In the genomic region with DNA sequence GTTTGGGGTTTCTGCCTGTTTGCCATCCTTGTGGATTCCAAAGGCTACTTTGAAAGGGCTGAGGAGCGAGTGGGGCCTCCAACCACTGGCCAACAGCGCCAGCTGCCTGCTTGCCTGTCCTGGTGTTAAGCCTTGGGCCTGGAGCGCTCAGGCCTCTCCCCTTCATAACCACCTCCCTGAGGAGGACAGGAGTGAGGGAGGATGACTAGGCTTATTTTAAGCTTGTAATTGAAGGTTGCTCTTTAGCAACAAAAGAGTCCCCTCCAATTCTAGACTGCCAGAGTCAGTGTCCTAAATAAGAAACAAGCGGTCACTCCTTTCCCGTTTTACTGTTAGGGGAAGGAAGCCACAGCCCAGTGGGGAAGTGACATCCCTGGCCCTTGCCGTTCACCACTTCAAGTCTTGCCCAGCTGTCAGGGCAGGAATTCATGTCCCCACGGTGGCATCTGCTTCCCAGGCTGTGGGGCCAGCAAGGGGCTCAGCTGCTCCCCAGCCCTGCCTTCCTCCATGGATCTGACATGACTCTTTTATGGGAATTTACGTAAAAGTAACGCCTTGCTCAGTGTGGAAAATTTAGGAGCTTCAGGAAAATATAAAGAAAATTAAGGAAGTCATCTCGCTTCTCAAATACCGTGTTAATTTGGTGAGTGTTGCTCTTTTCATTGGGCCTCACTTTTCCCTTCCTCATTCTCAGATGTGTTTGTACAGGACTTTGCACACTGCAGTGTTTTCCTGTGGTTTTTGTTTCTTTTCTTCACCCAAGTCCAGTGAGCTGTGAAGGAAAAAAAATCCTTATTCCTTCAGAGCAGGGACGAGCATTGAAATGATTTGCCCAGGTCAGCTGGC, we compare ENCODE assay signal across 1 cellular context.
TF ChIP-seq lines count a peak whose summit lies in the region.

No MANE protein-coding gene starts in this region.

TF ChIP-seq in K562, 482 proteins besides CTCF, POLR2A, EP300 and RAD21 (continued from another document and continues in another):
- TF ChIP-seq, protein P1, sequence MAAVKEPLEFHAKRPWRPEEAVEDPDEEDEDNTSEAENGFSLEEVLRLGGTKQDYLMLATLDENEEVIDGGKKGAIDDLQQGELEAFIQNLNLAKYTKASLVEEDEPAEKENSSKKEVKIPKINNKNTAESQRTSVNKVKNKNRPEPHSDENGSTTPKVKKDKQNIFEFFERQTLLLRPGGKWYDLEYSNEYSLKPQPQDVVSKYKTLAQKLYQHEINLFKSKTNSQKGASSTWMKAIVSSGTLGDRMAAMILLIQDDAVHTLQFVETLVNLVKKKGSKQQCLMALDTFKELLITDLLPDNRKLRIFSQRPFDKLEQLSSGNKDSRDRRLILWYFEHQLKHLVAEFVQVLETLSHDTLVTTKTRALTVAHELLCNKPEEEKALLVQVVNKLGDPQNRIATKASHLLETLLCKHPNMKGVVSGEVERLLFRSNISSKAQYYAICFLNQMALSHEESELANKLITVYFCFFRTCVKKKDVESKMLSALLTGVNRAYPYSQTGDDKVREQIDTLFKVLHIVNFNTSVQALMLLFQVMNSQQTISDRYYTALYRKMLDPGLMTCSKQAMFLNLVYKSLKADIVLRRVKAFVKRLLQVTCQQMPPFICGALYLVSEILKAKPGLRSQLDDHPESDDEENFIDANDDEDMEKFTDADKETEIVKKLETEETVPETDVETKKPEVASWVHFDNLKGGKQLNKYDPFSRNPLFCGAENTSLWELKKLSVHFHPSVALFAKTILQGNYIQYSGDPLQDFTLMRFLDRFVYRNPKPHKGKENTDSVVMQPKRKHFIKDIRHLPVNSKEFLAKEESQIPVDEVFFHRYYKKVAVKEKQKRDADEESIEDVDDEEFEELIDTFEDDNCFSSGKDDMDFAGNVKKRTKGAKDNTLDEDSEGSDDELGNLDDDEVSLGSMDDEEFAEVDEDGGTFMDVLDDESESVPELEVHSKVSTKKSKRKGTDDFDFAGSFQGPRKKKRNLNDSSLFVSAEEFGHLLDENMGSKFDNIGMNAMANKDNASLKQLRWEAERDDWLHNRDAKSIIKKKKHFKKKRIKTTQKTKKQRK (IDR thresholded peaks at IDR 0.05; ENCODE audit: borderline replicate concordance, low read depth, low read length) = no peak
- TF ChIP-seq MTF1 (CRISPR knock-in tag; IDR thresholded peaks at IDR 0.05; ENCODE audit: borderline replicate concordance) = no peak
- TF ChIP-seq MEF2D (tag; conservative IDR thresholded peaks at IDR 0.05; ENCODE audit: low read depth) = 0 out of 2 replicates have a peak, but pooled peaks have one; percentile 27
- TF ChIP-seq, protein P2, sequence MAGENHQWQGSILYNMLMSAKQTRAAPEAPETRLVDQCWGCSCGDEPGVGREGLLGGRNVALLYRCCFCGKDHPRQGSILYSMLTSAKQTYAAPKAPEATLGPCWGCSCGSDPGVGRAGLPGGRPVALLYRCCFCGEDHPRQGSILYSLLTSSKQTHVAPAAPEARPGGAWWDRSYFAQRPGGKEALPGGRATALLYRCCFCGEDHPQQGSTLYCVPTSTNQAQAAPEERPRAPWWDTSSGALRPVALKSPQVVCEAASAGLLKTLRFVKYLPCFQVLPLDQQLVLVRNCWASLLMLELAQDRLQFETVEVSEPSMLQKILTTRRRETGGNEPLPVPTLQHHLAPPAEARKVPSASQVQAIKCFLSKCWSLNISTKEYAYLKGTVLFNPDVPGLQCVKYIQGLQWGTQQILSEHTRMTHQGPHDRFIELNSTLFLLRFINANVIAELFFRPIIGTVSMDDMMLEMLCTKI (IDR thresholded peaks at IDR 0.05; ENCODE audit: partially characterized antibody) = no peak
- no peak for TF ChIP-seq SMAD1 (IDR thresholded peaks at IDR 0.05; ENCODE audit: low read depth, low read length, partially characterized antibody)
- no peak for TF ChIP-seq ETS2 (tag; IDR thresholded peaks at IDR 0.05; ENCODE audit: borderline replicate concordance, poor library complexity, severe bottlenecking)
- no peak for TF ChIP-seq KAT7 (CRISPR knock-in tag; IDR thresholded peaks at IDR 0.05; ENCODE audit: borderline replicate concordance)
- TF ChIP-seq CREBBP (IDR thresholded peaks at IDR 0.05; ENCODE audit: low read depth, low read length) = no peak
- peak; percentile 89 for TF ChIP-seq C11orf30 (IDR thresholded peaks at IDR 0.05; ENCODE audit: low read depth)
- TF ChIP-seq, protein P3, sequence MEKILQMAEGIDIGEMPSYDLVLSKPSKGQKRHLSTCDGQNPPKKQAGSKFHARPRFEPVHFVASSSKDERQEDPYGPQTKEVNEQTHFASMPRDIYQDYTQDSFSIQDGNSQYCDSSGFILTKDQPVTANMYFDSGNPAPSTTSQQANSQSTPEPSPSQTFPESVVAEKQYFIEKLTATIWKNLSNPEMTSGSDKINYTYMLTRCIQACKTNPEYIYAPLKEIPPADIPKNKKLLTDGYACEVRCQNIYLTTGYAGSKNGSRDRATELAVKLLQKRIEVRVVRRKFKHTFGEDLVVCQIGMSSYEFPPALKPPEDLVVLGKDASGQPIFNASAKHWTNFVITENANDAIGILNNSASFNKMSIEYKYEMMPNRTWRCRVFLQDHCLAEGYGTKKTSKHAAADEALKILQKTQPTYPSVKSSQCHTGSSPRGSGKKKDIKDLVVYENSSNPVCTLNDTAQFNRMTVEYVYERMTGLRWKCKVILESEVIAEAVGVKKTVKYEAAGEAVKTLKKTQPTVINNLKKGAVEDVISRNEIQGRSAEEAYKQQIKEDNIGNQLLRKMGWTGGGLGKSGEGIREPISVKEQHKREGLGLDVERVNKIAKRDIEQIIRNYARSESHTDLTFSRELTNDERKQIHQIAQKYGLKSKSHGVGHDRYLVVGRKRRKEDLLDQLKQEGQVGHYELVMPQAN (IDR thresholded peaks at IDR 0.05; ENCODE audit: borderline replicate concordance) = no peak
- TF ChIP-seq, protein P4, sequence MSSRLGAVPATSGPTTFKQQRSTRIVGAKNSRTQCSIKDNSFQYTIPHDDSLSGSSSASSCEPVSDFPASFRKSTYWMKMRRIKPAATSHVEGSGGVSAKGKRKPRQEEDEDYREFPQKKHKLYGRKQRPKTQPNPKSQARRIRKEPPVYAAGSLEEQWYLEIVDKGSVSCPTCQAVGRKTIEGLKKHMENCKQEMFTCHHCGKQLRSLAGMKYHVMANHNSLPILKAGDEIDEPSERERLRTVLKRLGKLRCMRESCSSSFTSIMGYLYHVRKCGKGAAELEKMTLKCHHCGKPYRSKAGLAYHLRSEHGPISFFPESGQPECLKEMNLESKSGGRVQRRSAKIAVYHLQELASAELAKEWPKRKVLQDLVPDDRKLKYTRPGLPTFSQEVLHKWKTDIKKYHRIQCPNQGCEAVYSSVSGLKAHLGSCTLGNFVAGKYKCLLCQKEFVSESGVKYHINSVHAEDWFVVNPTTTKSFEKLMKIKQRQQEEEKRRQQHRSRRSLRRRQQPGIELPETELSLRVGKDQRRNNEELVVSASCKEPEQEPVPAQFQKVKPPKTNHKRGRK (tag; IDR thresholded peaks at IDR 0.05) = no peak
- no peak for TF ChIP-seq ZFPM2 (CRISPR knock-in tag; IDR thresholded peaks at IDR 0.05)
- no peak for TF ChIP-seq FOS (IDR thresholded peaks at IDR 0.05; ENCODE audit: extremely low read depth, insufficient read length)
- no peak for TF ChIP-seq ZNF644 (tag; IDR thresholded peaks at IDR 0.05; ENCODE audit: low read depth)
- TF ChIP-seq MEIS2 (IDR thresholded peaks at IDR 0.05; ENCODE audit: partially characterized antibody) = no peak
- TF ChIP-seq, protein P5, sequence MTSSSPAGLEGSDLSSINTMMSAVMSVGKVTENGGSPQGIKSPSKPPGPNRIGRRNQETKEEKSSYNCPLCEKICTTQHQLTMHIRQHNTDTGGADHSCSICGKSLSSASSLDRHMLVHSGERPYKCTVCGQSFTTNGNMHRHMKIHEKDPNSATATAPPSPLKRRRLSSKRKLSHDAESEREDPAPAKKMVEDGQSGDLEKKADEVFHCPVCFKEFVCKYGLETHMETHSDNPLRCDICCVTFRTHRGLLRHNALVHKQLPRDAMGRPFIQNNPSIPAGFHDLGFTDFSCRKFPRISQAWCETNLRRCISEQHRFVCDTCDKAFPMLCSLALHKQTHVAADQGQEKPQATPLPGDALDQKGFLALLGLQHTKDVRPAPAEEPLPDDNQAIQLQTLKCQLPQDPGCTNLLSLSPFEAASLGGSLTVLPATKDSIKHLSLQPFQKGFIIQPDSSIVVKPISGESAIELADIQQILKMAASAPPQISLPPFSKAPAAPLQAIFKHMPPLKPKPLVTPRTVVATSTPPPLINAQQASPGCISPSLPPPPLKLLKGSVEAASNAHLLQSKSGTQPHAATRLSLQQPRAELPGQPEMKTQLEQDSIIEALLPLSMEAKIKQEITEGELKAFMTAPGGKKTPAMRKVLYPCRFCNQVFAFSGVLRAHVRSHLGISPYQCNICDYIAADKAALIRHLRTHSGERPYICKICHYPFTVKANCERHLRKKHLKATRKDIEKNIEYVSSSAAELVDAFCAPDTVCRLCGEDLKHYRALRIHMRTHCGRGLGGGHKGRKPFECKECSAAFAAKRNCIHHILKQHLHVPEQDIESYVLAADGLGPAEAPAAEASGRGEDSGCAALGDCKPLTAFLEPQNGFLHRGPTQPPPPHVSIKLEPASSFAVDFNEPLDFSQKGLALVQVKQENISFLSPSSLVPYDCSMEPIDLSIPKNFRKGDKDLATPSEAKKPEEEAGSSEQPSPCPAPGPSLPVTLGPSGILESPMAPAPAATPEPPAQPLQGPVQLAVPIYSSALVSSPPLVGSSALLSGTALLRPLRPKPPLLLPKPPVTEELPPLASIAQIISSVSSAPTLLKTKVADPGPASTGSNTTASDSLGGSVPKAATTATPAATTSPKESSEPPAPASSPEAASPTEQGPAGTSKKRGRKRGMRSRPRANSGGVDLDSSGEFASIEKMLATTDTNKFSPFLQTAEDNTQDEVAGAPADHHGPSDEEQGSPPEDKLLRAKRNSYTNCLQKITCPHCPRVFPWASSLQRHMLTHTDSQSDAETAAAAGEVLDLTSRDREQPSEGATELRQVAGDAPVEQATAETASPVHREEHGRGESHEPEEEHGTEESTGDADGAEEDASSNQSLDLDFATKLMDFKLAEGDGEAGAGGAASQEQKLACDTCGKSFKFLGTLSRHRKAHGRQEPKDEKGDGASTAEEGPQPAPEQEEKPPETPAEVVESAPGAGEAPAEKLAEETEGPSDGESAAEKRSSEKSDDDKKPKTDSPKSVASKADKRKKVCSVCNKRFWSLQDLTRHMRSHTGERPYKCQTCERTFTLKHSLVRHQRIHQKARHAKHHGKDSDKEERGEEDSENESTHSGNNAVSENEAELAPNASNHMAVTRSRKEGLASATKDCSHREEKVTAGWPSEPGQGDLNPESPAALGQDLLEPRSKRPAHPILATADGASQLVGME (CRISPR knock-in tag; IDR thresholded peaks at IDR 0.05) = no peak
- TF ChIP-seq, protein P6, sequence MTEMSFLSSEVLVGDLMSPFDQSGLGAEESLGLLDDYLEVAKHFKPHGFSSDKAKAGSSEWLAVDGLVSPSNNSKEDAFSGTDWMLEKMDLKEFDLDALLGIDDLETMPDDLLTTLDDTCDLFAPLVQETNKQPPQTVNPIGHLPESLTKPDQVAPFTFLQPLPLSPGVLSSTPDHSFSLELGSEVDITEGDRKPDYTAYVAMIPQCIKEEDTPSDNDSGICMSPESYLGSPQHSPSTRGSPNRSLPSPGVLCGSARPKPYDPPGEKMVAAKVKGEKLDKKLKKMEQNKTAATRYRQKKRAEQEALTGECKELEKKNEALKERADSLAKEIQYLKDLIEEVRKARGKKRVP (CRISPR knock-in tag; IDR thresholded peaks at IDR 0.05) = no peak
- TF ChIP-seq RBM39 (optimal IDR thresholded peaks at IDR 0.05; ENCODE audit: low read depth, low read length) = no peak
- no peak for TF ChIP-seq JUNB (CRISPR knock-in tag; conservative IDR thresholded peaks at IDR 0.05)
- no peak for TF ChIP-seq ZNF584 (CRISPR knock-in tag; IDR thresholded peaks at IDR 0.05; ENCODE audit: low read depth)
- TF ChIP-seq, protein P7, sequence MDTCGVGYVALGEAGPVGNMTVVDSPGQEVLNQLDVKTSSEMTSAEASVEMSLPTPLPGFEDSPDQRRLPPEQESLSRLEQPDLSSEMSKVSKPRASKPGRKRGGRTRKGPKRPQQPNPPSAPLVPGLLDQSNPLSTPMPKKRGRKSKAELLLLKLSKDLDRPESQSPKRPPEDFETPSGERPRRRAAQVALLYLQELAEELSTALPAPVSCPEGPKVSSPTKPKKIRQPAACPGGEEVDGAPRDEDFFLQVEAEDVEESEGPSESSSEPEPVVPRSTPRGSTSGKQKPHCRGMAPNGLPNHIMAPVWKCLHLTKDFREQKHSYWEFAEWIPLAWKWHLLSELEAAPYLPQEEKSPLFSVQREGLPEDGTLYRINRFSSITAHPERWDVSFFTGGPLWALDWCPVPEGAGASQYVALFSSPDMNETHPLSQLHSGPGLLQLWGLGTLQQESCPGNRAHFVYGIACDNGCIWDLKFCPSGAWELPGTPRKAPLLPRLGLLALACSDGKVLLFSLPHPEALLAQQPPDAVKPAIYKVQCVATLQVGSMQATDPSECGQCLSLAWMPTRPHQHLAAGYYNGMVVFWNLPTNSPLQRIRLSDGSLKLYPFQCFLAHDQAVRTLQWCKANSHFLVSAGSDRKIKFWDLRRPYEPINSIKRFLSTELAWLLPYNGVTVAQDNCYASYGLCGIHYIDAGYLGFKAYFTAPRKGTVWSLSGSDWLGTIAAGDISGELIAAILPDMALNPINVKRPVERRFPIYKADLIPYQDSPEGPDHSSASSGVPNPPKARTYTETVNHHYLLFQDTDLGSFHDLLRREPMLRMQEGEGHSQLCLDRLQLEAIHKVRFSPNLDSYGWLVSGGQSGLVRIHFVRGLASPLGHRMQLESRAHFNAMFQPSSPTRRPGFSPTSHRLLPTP (IDR thresholded peaks at IDR 0.05; ENCODE audit: borderline replicate concordance, extremely low read depth, insufficient read length) = no peak
- TF ChIP-seq TGIF2 (CRISPR knock-in tag; IDR thresholded peaks at IDR 0.05) = no peak
- TF ChIP-seq CBX1 (IDR thresholded peaks at IDR 0.05; ENCODE audit: low read depth) = no peak
- no peak for TF ChIP-seq ZNF24 (IDR thresholded peaks at IDR 0.05)
- TF ChIP-seq TAF7 (tag; IDR thresholded peaks at IDR 0.05) = no peak
- no peak for TF ChIP-seq CC2D1A (IDR thresholded peaks at IDR 0.05)
- TF ChIP-seq PHB2 (IDR thresholded peaks at IDR 0.05; ENCODE audit: low read depth) = no peak
- peak; percentile 97 for TF ChIP-seq MAFG (tag; conservative IDR thresholded peaks at IDR 0.05)
- TF ChIP-seq ZNF77 (CRISPR knock-in tag; IDR thresholded peaks at IDR 0.05) = no peak
- no peak for TF ChIP-seq ZNF232 (CRISPR knock-in tag; IDR thresholded peaks at IDR 0.05)
- TF ChIP-seq SREBF2 (CRISPR knock-in tag; IDR thresholded peaks at IDR 0.05) = no peak
- TF ChIP-seq TAL1 (IDR thresholded peaks at IDR 0.05) = no peak
- no peak for TF ChIP-seq DACH1 (IDR thresholded peaks at IDR 0.05; ENCODE audit: partially characterized antibody)
- TF ChIP-seq ATF7 (IDR thresholded peaks at IDR 0.05) = 0 out of 2 replicates have a peak, but pooled peaks have one; percentile 9
- peak; percentile 9 for TF ChIP-seq TAF1 (IDR thresholded peaks at IDR 0.05; ENCODE audit: control insufficient read depth, extremely low read depth, insufficient read depth, low read length, severe bottlenecking)
- TF ChIP-seq STAG1 (CRISPR knock-in tag; IDR thresholded peaks at IDR 0.05; ENCODE audit: borderline replicate concordance) = peak; percentile 28; the same call in 1 of the 2 replicates
- TF ChIP-seq BRCA1 (IDR thresholded peaks at IDR 0.05) = no peak
- TF ChIP-seq BRCA1 (CRISPR knock-in tag; IDR thresholded peaks at IDR 0.05) = no peak
- TF ChIP-seq, protein P8, sequence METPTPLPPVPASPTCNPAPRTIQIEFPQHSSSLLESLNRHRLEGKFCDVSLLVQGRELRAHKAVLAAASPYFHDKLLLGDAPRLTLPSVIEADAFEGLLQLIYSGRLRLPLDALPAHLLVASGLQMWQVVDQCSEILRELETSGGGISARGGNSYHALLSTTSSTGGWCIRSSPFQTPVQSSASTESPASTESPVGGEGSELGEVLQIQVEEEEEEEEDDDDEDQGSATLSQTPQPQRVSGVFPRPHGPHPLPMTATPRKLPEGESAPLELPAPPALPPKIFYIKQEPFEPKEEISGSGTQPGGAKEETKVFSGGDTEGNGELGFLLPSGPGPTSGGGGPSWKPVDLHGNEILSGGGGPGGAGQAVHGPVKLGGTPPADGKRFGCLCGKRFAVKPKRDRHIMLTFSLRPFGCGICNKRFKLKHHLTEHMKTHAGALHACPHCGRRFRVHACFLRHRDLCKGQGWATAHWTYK (CRISPR knock-in tag; IDR thresholded peaks at IDR 0.05) = no peak
- peak; percentile 90 for TF ChIP-seq ZNF316 (IDR thresholded peaks at IDR 0.05)
